Comparison of ENCODE assay signal across 1 cellular context in genomic region chr11:76671626-76672309, GRCh38.
TF ChIP-seq lines count a peak whose summit lies in the region.

No MANE protein-coding gene starts in this region.

TF ChIP-seq in endothelial cell of umbilical vein, 7 proteins besides CTCF, POLR2A, EP300 and RAD21 (continued from another document):
- no peak for TF ChIP-seq MAX (IDR thresholded peaks at IDR 0.05; ENCODE audit: insufficient read depth, insufficient read length)
